8 cellular contexts compared by ENCODE assay signal in the genomic region with DNA sequence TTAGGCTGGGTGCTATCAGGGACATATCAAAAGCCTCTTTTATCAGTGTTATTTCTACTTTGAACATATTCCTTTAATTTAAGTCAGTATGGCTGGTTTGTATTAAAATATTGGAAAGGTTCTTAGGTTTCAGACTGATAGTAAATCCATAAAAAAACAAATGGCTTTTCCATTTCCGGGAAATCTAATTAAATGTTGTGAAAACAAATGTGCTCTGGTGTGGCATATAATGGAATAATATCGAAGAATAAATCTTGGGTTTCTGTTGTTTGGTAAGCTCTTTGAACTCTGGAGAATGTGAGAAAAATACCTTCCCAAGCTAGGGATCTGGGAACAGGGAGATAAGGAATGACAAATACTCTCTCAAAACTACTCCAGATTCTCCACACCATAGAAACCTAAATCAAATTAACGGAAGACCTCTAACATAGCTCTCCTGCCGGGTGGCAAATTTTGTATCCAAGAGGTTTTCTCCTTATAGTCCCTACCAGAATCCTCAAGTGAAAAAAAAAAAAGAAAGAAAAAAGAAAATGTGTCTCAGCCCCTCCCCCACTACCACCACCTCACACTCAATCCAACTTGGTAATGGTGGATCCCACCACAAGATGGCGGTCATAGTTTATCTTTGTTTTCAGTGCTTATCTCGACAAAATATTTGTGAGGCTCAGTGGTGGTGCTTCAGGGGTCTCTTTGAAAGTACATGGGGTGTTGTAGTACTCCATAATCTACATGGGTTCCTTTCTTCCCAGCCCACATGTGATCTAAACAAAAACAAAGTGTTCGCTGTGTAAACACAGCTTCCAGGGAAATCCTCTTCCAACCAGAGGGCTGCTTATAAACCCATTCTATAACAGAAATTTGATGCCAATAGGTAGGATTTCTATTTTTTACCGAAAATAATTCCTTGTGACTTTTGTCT. TPM values are rescaled to one million over a fixed set of nuclear protein-coding genes. Genes with fewer than 3 reads are reported as not detected.
DNase-seq lines count a peak whose midpoint lies in the region; ATAC-seq, FAIRE-seq and TF ChIP-seq lines count a peak whose summit lies in the region.

No MANE protein-coding gene starts in this region.

- H3K4me3 ChIP-seq in A549 (no peak overlapping the region), GM12864 (ENCODE audit: low read depth, low read length) (no peak overlapping the region), brain microvascular endothelial cell (ENCODE audit: low read depth, low read length) (no peak overlapping the region)
- no peak overlapping the region for H3K4me3 ChIP-seq in CD8-positive, alpha-beta memory T cell (ENCODE audit: low read length)

- 79% methylated on average over 8 of the region's 8 CpGs for WGBS in A549 (ENCODE audit: missing lambda C conversion rate)

- no peaks in the 10 kb centered on the region for H3K27me3 ChIP-seq in brain microvascular endothelial cell (replicated peaks)
- no peaks in the 10 kb centered on the region for H3K27me3 ChIP-seq in CD8-positive, alpha-beta memory T cell (ENCODE audit: insufficient read depth, low read length, poor library complexity, severe bottlenecking)

- no peaks in the 10 kb centered on the region for H3K9me3 Mint-ChIP-seq in progenitor cell of endocrine pancreas (ENCODE audit: low read depth)
- no peaks in the 10 kb centered on the region for H3K9me3 Mint-ChIP-seq in CD8-positive, alpha-beta memory T cell

- TF ChIP-seq POLR2A in A549 (IDR thresholded peaks at IDR 0.05; ENCODE audit: low read length) = no peak

- H3K4me3 Mint-ChIP-seq in progenitor cell of endocrine pancreas (ENCODE audit: low read depth) = no peak overlapping the region
- H3K4me3 Mint-ChIP-seq in CD8-positive, alpha-beta memory T cell = no peak overlapping the region

- intact Hi-C loops in Right ventricle myocardium superior (cut with DNase I) = no loop called here

- peaks cover 9% of the 10 kb centered on the region for H3K4me1 ChIP-seq in A549
- H3K4me1 ChIP-seq in CD8-positive, alpha-beta memory T cell (ENCODE audit: insufficient read depth, low read length) = no peaks in the 10 kb centered on the region

- POLR2A ChIA-PET in A549 (lab: Yijun Ruan, JAX) = no interaction called here
- POLR2A ChIA-PET in CD8-positive, alpha-beta memory T cell (lab: Charles Lee) = no interaction called here

- H3K9me3 ChIP-seq in A549 = no peaks in the 10 kb centered on the region
- H3K9me3 ChIP-seq in CD8-positive, alpha-beta memory T cell (ENCODE audit: low read length) = no peaks in the 10 kb centered on the region

- no peaks in the 10 kb centered on the region for H3K36me3 Mint-ChIP-seq in progenitor cell of endocrine pancreas (ENCODE audit: insufficient read depth)
- no peaks in the 10 kb centered on the region for H3K36me3 Mint-ChIP-seq in CD8-positive, alpha-beta memory T cell

- in situ Hi-C loops in brain microvascular endothelial cell (cut with HindIII; ENCODE audit: low pct_ligation_motif_present, low sequenced_read_pairs) = no loop called here

- TF ChIP-seq CTCF in A549 (IDR thresholded peaks at IDR 0.05) (0 out of 3 replicates have a peak, but pooled peaks have one; percentile 20), GM12864 (IDR thresholded peaks at IDR 0.05; ENCODE audit: low read depth, low read length, missing control alignments) (peak; percentile 28), brain microvascular endothelial cell (IDR thresholded peaks at IDR 0.05; ENCODE audit: low read depth, low read length, missing control alignments) (peak; percentile 39), progenitor cell of endocrine pancreas (IDR thresholded peaks at IDR 0.05; ENCODE audit: unreplicated experiment) (peak; percentile 50)

- no peaks in the 10 kb centered on the region for H3K36me3 ChIP-seq in brain microvascular endothelial cell (replicated peaks)
- no peaks in the 10 kb centered on the region for H3K36me3 ChIP-seq in CD8-positive, alpha-beta memory T cell (ENCODE audit: insufficient read depth, low read length)

- CTCF ChIA-PET in A549 (lab: Yijun Ruan, JAX) = interaction anchor here (0.5 to 1.4 kb wide), 7 partner anchors 11 to 808 kb away, joined by 3 to 5 read pairs (median 4); no protein-coding TSS in a partner anchor
- CTCF ChIA-PET in CD8-positive, alpha-beta memory T cell (lab: Charles Lee) = interaction anchor here (1.3 kb wide), 1 partner anchor 15 kb away, joined by 4 read pairs; no protein-coding TSS in a partner anchor

- TF ChIP-seq EP300 in A549 (IDR thresholded peaks at IDR 0.05) = no peak

- DNase-seq in A549 (ENCODE audit: low read depth in 1 of 2, low spot score in 1 of 2) = peak in 1 of 2 experiments; percentile 45
- no peak for DNase-seq in GM12864 (ENCODE audit: low read depth)
- DNase-seq in NCI-H2171 treated with DMSO at 0.1 percent for 48 hours (lab: John Stamatoyannopoulos, UW) = peak; percentile 60
- DNase-seq in brain microvascular endothelial cell = no peak
- no peak for DNase-seq in progenitor cell of endocrine pancreas (ENCODE audit: low spot score, unreplicated experiment)
- no peak for DNase-seq in central memory CD4-positive, alpha-beta T cell
- no peak for DNase-seq in CD8-positive, alpha-beta memory T cell
- DNase-seq in Right ventricle myocardium superior = no peak

- H3K27me3 Mint-ChIP-seq in progenitor cell of endocrine pancreas = peaks cover 4% of the 10 kb centered on the region
- peaks cover 9 to 35% of the 10 kb centered on the region in 2 donors for H3K27me3 Mint-ChIP-seq in CD8-positive, alpha-beta memory T cell

- ATAC-seq in A549 (peak; percentile 46 to 64; a peak in 3 of 6 replicates), Right ventricle myocardium superior (ENCODE audit: poor library complexity) (no peak)

- FAIRE-seq in A549 (lab: Jason Lieb, UNC) = no peak

- H3K27ac Mint-ChIP-seq in progenitor cell of endocrine pancreas = no peak overlapping the region
- H3K27ac Mint-ChIP-seq in CD8-positive, alpha-beta memory T cell = no peak overlapping the region

- peaks cover 5% of the 10 kb centered on the region for H3K4me1 Mint-ChIP-seq in progenitor cell of endocrine pancreas (ENCODE audit: low read depth)
- H3K4me1 Mint-ChIP-seq in CD8-positive, alpha-beta memory T cell = no peaks in the 10 kb centered on the region

- no peak overlapping the region for H3K4me2 ChIP-seq in A549

- H3K27ac ChIP-seq in A549 (0 out of 6 replicates have a peak overlapping the region, but pooled peaks of 1 of the 2 experiments have one; percentile 25), brain microvascular endothelial cell (peak overlapping the region; percentile 61)
- H3K27ac ChIP-seq in CD8-positive, alpha-beta memory T cell (ENCODE audit: low read depth, low read length) = no peak overlapping the region

- peak; percentile 42 to 45; a peak in 3 of 5 replicates for TF ChIP-seq RAD21 in A549 (conservative IDR thresholded peaks at IDR 0.05 in 1 of 2, IDR thresholded peaks at IDR 0.05 in 1 of 2)

TF ChIP-seq in A549, 52 proteins besides CTCF, POLR2A, EP300 and RAD21:
- no peak for TF ChIP-seq BHLHE40 (IDR thresholded peaks at IDR 0.05; ENCODE audit: low read depth, low read length)
- TF ChIP-seq SMC3 (IDR thresholded peaks at IDR 0.05) = 0 out of 3 replicates have a peak, but pooled peaks have one; percentile 19
- TF ChIP-seq, protein P1, sequence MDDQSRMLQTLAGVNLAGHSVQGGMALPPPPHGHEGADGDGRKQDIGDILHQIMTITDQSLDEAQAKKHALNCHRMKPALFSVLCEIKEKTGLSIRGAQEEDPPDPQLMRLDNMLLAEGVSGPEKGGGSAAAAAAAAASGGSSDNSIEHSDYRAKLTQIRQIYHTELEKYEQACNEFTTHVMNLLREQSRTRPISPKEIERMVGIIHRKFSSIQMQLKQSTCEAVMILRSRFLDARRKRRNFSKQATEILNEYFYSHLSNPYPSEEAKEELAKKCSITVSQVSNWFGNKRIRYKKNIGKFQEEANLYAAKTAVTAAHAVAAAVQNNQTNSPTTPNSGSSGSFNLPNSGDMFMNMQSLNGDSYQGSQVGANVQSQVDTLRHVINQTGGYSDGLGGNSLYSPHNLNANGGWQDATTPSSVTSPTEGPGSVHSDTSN (IDR thresholded peaks at IDR 0.05) = no peak
- TF ChIP-seq JUNB (IDR thresholded peaks at IDR 0.05) = no peak
- no peak for TF ChIP-seq CHD4 (IDR thresholded peaks at IDR 0.05; ENCODE audit: borderline replicate concordance)
- TF ChIP-seq MYC (IDR thresholded peaks at IDR 0.05; ENCODE audit: borderline replicate concordance, low read length) = no peak
- TF ChIP-seq, protein P2, sequence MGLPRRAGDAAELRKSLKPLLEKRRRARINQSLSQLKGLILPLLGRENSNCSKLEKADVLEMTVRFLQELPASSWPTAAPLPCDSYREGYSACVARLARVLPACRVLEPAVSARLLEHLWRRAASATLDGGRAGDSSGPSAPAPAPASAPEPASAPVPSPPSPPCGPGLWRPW (IDR thresholded peaks at IDR 0.05) = no peak
- peak; percentile 8 for TF ChIP-seq MAFK (IDR thresholded peaks at IDR 0.05; ENCODE audit: partially characterized antibody)

RNA-seq across cellular contexts. Expression of gene FST, which starts 54.6 kb away (rescaled TPM):
- polyA plus RNA-seq in A549 (2011; rRNA removed) = 10.1 and 11.2 TPM in 2 replicates
- 5.7 and 5.8 TPM in 2 replicates for polyA plus RNA-seq in A549 (2012; cell fraction: cytosol; rRNA removed)
- 7.2 and 7.9 TPM in 2 replicates for polyA plus RNA-seq in A549 (2012; cell fraction: nucleus; rRNA removed)
- polyA plus RNA-seq in A549 (2017; fragmentation: RNase III; extraction: RNeasy Plus Mini Kit Qiagen cat#74134 plus additional on column Dnase treatment) = 2.0 to 3.8 TPM (median 2.6 TPM) in 3 replicates
- polyA minus RNA-seq in A549 (2011; rRNA and poly(A)+ RNA removed) = 3.4 and 6.2 TPM in 2 replicates
- 1.7 and 2.3 TPM in 2 replicates for total RNA-seq in progenitor cell of endocrine pancreas
- under 1 TPM in 1 of 2 experiments, not detected in 1; 0.13 TPM for total RNA-seq in CD8-positive, alpha-beta memory T cell
- not detected for polyA plus RNA-seq in CD8-positive, alpha-beta memory T cell
- total RNA-seq in Right ventricle myocardium superior = 5.8 TPM
